Comparison of ENCODE assay signal across 17 cellular contexts in the genomic region with DNA sequence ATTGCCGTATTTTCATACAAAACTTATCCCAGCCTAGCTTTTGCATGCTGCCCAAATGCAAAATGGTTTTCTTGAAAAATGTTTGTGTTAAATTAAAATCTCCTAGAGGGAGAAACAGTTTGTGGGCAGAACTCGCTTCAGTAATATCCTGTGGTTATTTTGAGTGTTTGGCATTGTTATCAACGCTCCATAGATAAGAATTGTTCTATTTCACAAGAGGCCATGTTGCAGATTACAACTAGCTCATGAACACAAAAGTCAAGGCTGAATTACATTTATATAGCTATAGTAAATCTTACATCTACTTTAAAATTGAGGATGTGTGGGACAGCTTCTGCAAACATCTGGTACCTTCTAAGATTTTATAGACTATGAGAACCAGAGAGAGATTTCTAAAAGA.
"Had no signal": no experiment of that assay in that cellular context is flagged by ENCODE, and none has a peak within 500 bp of the region (broad histone marks: within the 10 kb centered on the region; RNA-seq: fewer than 3 reads in every experiment).

No MANE protein-coding gene starts in this region.

- ATAC-seq: activated naive CD4-positive, alpha-beta T cell treated with anti-CD3 and anti-CD28 coated beads, Interleukin-2, amount 50 U/mL, for 72 hours; effector memory CD8-positive, alpha-beta T cell had no signal

- DNase-seq: activated B cell treated with CpG ODN at 0.5 μM for 24 hours; activated CD4-positive, alpha-beta memory T cell treated with anti-CD3 and anti-CD28 coated beads for 36 hours; activated CD4-positive, alpha-beta T cell treated with anti-CD3 and anti-CD28 coated beads for 4 hours; activated gamma-delta T cell treated with Interleukin-2 at 50 U/mL for 16 hours; activated T-cell treated with anti-CD3 and anti-CD28 coated beads for 4 hours; adrenal gland; effector memory CD8-positive, alpha-beta T cell; heart right ventricle; immature natural killer cell; nucleus accumbens; right cardiac atrium; stimulated activated CD4-positive, alpha-beta T cell treated with anti-CD3 and anti-CD28 coated beads, Interleukin-15, amount 100 ng/mL, for 24 hours; stimulated activated CD4-positive, alpha-beta T cell treated with anti-CD3 and anti-CD28 coated beads, Interleukin-2, amount 100 ng/mL, for 48 hours; uterus had no signal

- H3K9me3 ChIP-seq: adrenal gland, heart right ventricle, prostate gland, tibial nerve, uterus had no signal

- H3K27ac ChIP-seq: adrenal gland, heart right ventricle, prostate gland, tibial nerve, uterus had no signal

- H3K4me3 ChIP-seq: adrenal gland, heart right ventricle, prostate gland, tibial nerve, uterus had no signal

- H3K36me3 ChIP-seq: adrenal gland, heart right ventricle, prostate gland, tibial nerve, uterus had no signal

- H3K4me1 ChIP-seq: prostate gland, uterus had no signal

- H3K27me3 ChIP-seq: adrenal gland, heart right ventricle, tibial nerve, uterus had no signal
